ENCODE assay signal across 16 cellular contexts in genomic region chr1:235892734-235893413, GRCh38. TPM values are rescaled to one million over a fixed set of nuclear protein-coding genes. Genes with fewer than 3 reads are reported as not detected.
A peak's percentile ranks its signal among the peaks of the same experiment; 100 is the strongest.
DNase-seq lines count a peak whose midpoint lies in the region; ATAC-seq, FAIRE-seq and TF ChIP-seq lines count a peak whose summit lies in the region.
"Had no signal": no experiment of that assay in that cellular context is flagged by ENCODE, and none has a peak within 500 bp of the region (broad histone marks: within the 10 kb centered on the region; RNA-seq: fewer than 3 reads in every experiment).

No MANE protein-coding gene starts in this region.

- H3K36me3 ChIP-seq in H1 (ENCODE audit: control insufficient read depth in 2 of 4, insufficient read depth in 4 of 4, low read length in 3 of 4) (no peaks in the 10 kb centered on the region), pancreas (no peaks in the 10 kb centered on the region), WERI-Rb-1 (no peaks in the 10 kb centered on the region)
- H3K36me3 ChIP-seq: brain microvascular endothelial cell, MG63 had no signal

- no peak overlapping the region for H2BK12ac ChIP-seq in H1 (ENCODE audit: low read depth, low read length)

- POLR2A ChIA-PET in H1 (lab: Charles Lee; ENCODE audit: partially characterized antibody): interaction anchor here (1.4 kb wide), 1 partner anchor 10 kb away, joined by 4 read pairs; no protein-coding TSS in a partner anchor

- H4K91ac ChIP-seq in H1 (replicated peaks; ENCODE audit: insufficient read length, low read length): no peak overlapping the region

- no peak overlapping the region for H2BK120ac ChIP-seq in H1 (replicated peaks; ENCODE audit: low read depth, low read length)

- H4K20me1 ChIP-seq in H1 (replicated peaks in 1 of 2; ENCODE audit: control insufficient read depth in 1 of 2, insufficient read depth in 2 of 2, low read length in 2 of 2): no peaks in the 10 kb centered on the region

- H3K9me3 ChIP-seq in H1 (ENCODE audit: insufficient read depth in 2 of 2, low read depth in 1 of 2, low read length in 1 of 2): no peaks in the 10 kb centered on the region
- H3K9me3 ChIP-seq in pancreas: no peaks in the 10 kb centered on the region
- H3K9me3 ChIP-seq in WERI-Rb-1 (ENCODE audit: severe bottlenecking): no peaks in the 10 kb centered on the region
- H3K9me3 ChIP-seq: MG63 had no signal

- intact Hi-C loops in pancreas (cut with DNase I): no loop called here

- H3K4me2 ChIP-seq in H1 (ENCODE audit: insufficient read depth in 1 of 2, low read depth in 2 of 2, low read length in 2 of 2): no peak overlapping the region

- H3K4ac ChIP-seq in H1 (replicated peaks; ENCODE audit: insufficient read length, low read depth, low read length): no peak overlapping the region

- no peak overlapping the region for H4K5ac ChIP-seq in H1 (ENCODE audit: insufficient read length, low read depth, low read length)

- H3K4me1 ChIP-seq in H1 (replicated peaks in 1 of 4; ENCODE audit: control insufficient read depth in 3 of 4, insufficient read depth in 4 of 4, low read length in 3 of 4): no peaks in the 10 kb centered on the region
- H3K4me1 ChIP-seq in pancreas: peaks cover 0 to 2% (median 0%) of the 10 kb centered on the region in 3 donors

- DNase-seq in GM18507 (ENCODE audit: extremely low spot score, insufficient read length, low read depth): no peak
- peak; percentile 92 for DNase-seq in MV-4-11 (lab: John Stamatoyannopoulos, UW)
- DNase-seq in H1 (ENCODE audit: low read depth in 1 of 2, low spot score in 2 of 2): no peak
- no peak for DNase-seq in pancreas
- no peak for DNase-seq in WERI-Rb-1
- no peak for DNase-seq in NCI-H2171 treated with DMSO at 0.1 percent for 48 hours (lab: John Stamatoyannopoulos, UW)
- no peak for DNase-seq in EL
- DNase-seq: activated CD4-positive, alpha-beta memory T cell treated with anti-CD3 and anti-CD28 coated beads for 36 hours; activated naive CD4-positive, alpha-beta T cell; brain microvascular endothelial cell; MG63; PC-3; stimulated activated naive CD8-positive, alpha-beta T cell treated with anti-CD3 and anti-CD28 coated beads, Interleukin-15, Interleukin-2, amounts not matched to agents 100 U/mL and 50 U/mL, for 24 hours had no signal

- FAIRE-seq in GM18507 (lab: Jason Lieb, UNC): peak; percentile 49
- no peak for FAIRE-seq in H1 (lab: Jason Lieb, UNC)
- no peak for FAIRE-seq in pancreas (lab: Jason Lieb, UNC)
- FAIRE-seq: endometrium had no signal

- H2BK20ac ChIP-seq in H1 (ENCODE audit: low read length): no peak overlapping the region

- H2BK15ac ChIP-seq in H1 (ENCODE audit: low read length): no peak overlapping the region

- H3K56ac ChIP-seq in H1 (replicated peaks; ENCODE audit: insufficient read length, low read depth, low read length): no peak overlapping the region

- H3K27ac ChIP-seq in H1 (ENCODE audit: low read depth, low read length) (no peak overlapping the region), pancreas (peak overlapping the region in 1 of 4 donors; percentile 3), WERI-Rb-1 (no peak overlapping the region)
- H3K27ac ChIP-seq: brain microvascular endothelial cell had no signal

- no peak overlapping the region for H3K14ac ChIP-seq in H1 (ENCODE audit: insufficient read length)

- H3K27me3 ChIP-seq in H1 (replicated peaks in 1 of 4; ENCODE audit: control insufficient read depth in 3 of 4, extremely low read depth in 1 of 4, insufficient read depth in 3 of 4, low read length in 3 of 4) (no peaks in the 10 kb centered on the region), pancreas (no peaks in the 10 kb centered on the region), WERI-Rb-1 (ENCODE audit: insufficient read depth, low read depth, severe bottlenecking) (no peaks in the 10 kb centered on the region)
- H3K27me3 ChIP-seq: brain microvascular endothelial cell, MG63 had no signal

- no peak overlapping the region for H2BK5ac ChIP-seq in H1 (ENCODE audit: low read depth, low read length)

- H3K79me2 ChIP-seq in H1 (ENCODE audit: control insufficient read depth in 1 of 2, insufficient read depth in 2 of 2, low read length in 2 of 2): no peaks in the 10 kb centered on the region

- no peak for TF ChIP-seq POLR2A in H1 (IDR thresholded peaks at IDR 0.05; ENCODE audit: control extremely low read depth in 1 of 2, low read depth in 2 of 2, low read length in 2 of 2)

- H3K79me1 ChIP-seq in H1 (ENCODE audit: low read depth, low read length): no peaks in the 10 kb centered on the region

- TF ChIP-seq EP300 in H1 (IDR thresholded peaks at IDR 0.05; ENCODE audit: borderline replicate concordance in 1 of 2, low read depth in 2 of 2, low read length in 2 of 2): no peak

- H4K8ac ChIP-seq in H1 (ENCODE audit: extremely low read depth, insufficient read depth, low read length): no peak overlapping the region

- ATAC-seq in pancreas: peak in 3 of 4 donors; percentile 56 to 78 (median 68)
- ATAC-seq in HG03565 (IDR thresholded peaks at IDR 0.05; ENCODE audit: unreplicated experiment): no peak
- ATAC-seq: PC-3; stimulated activated naive CD8-positive, alpha-beta T cell treated with anti-CD3 and anti-CD28 coated beads, Interleukin-15, Interleukin-2, amounts not matched to agents 100 U/mL and 50 U/mL, for 24 hours had no signal

- CTCF ChIA-PET in H1 (lab: Charles Lee; ENCODE audit: partially characterized antibody): interaction anchor here (1.4 kb wide), 1 partner anchor 79 kb away, joined by 3 read pairs; no protein-coding TSS in a partner anchor

- no peak overlapping the region for H3K4me3 ChIP-seq in H1 (ENCODE audit: extremely low read depth in 1 of 4, insufficient read depth in 2 of 4, low read depth in 3 of 4, low read length in 4 of 4)
- no peak overlapping the region for H3K4me3 ChIP-seq in pancreas
- no peak overlapping the region for H3K4me3 ChIP-seq in WERI-Rb-1 (ENCODE audit: low read depth, low read length)
- H3K4me3 ChIP-seq: lung, MG63 had no signal

- WGBS in H1 (ENCODE audit: extremely low coverage in 1 of 2, insufficient coverage in 1 of 2, insufficient read length in 1 of 2, insufficient replicate concordance in 2 of 2, low coverage in 1 of 2, low lambda C conversion rate in 2 of 2, missing lambda C conversion rate in 1 of 2), 2 experiments: 81% methylated on average over 5 of the region's 5 CpGs; no CpG with 5 or more reads in 1 of the 2 experiments
- WGBS in pancreas, 2 donors: 65% methylated on average over 5 of the region's 5 CpGs

- no peak overlapping the region for H3K9ac ChIP-seq in H1 (replicated peaks in 1 of 4; ENCODE audit: extremely low read depth in 1 of 4, low read depth in 3 of 4, low read length in 3 of 4)

- TF ChIP-seq CTCF in H1 (IDR thresholded peaks at IDR 0.05; ENCODE audit: control extremely low read depth in 1 of 3, insufficient read depth in 1 of 3, low read depth in 1 of 3, low read length in 3 of 3): no peak
- TF ChIP-seq CTCF in pancreas (IDR thresholded peaks at IDR 0.05): no peak
- no peak for TF ChIP-seq CTCF in WERI-Rb-1 (IDR thresholded peaks at IDR 0.05; ENCODE audit: low read depth, low read length)

- H2AFZ ChIP-seq in H1 (ENCODE audit: low read length): 0 out of 2 replicates have a peak overlapping the region, but pooled peaks have one; percentile 29

- H3K23me2 ChIP-seq in H1 (ENCODE audit: low read depth, low read length): no peaks in the 10 kb centered on the region

- no peak overlapping the region for H3K18ac ChIP-seq in H1 (ENCODE audit: extremely low read depth, low read length)

- H3K23ac ChIP-seq in H1 (ENCODE audit: insufficient read length): no peak overlapping the region

- no peak overlapping the region for H2AK5ac ChIP-seq in H1 (ENCODE audit: low read depth, low read length)

- no peak for TF ChIP-seq RAD21 in H1 (IDR thresholded peaks at IDR 0.05 in 1 of 2, conservative IDR thresholded peaks at IDR 0.05 in 1 of 2; ENCODE audit: low read depth in 2 of 2, low read length in 2 of 2)

TF ChIP-seq in H1, 55 proteins besides CTCF, POLR2A, EP300 and RAD21:
- TF ChIP-seq POLR2AphosphoS5 (IDR thresholded peaks at IDR 0.05; ENCODE audit: low read depth, low read length) (no peak), NANOG (IDR thresholded peaks at IDR 0.05; ENCODE audit: insufficient read depth, low read depth, low read length, poor library complexity, severe bottlenecking) (no peak)

RNA-seq across cellular contexts. Expression of gene LYST, which starts 26.2 kb away (rescaled TPM):
- total RNA-seq in H1 (2021; fragmentation: NEBNext Ultra II Directional; extraction: Animal tissue kit (Norgen Biotek cat#: 25700)): 0.23 and 0.58 TPM in 2 replicates
- polyA plus RNA-seq in H1 (2011; rRNA removed) (0.11 and 0.29 TPM in 2 replicates), pancreas (1 to 10 TPM; 4.3 to 5.2 TPM)
- polyA plus RNA-seq in H1 (2011; cell fraction: cytosol; rRNA removed): 0.21 TPM
- polyA plus RNA-seq in H1 (2011; cell fraction: nucleus; rRNA removed): 0.23 TPM
- polyA plus RNA-seq in H1 (2012, experiment 1 of 2): 0.12 to 0.36 TPM (median 0.31 TPM) in 4 replicates
- not detected for polyA plus RNA-seq in H1 (2012, experiment 2 of 2)
- 0.30 TPM for polyA plus RNA-seq in H1 (2013, experiment 1 of 2)
- polyA plus RNA-seq in H1 (2013, experiment 2 of 2): 0.35 TPM
- polyA minus RNA-seq in H1 (2011; rRNA and poly(A)+ RNA removed): 0.44 and 0.98 TPM in 2 replicates
- not detected for polyA minus RNA-seq in H1 (2011; cell fraction: cytosol; rRNA and poly(A)+ RNA removed)
- polyA minus RNA-seq in H1 (2011; cell fraction: nucleus; rRNA and poly(A)+ RNA removed): 1.8 TPM
- total RNA-seq in pancreas: 10 to 100 TPM in 3 of 6 donors, 1 to 10 TPM in 3; 8.1 to 13.7 (median 9.7) TPM
